Comparison of ENCODE assay signal across 31 cellular contexts in the genomic region with DNA sequence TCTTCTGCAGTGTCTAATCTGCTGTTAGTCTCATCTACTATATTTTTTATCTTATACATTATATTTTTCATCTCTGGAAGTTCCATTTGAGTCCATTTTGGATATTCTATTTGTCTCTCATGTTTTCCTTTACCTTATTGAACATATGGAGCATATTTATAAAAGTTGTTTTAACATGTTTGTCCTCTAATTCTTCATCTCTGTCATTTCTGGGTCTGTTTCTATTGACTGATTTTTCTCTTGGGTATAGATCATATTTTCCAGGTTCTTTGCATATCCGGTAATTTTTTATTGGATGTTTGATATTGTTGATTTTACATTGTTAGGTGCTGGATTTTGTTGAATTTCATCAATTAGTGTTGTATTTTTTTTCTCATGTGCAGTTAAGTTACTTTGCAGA. TPM values are rescaled to one million over a fixed set of nuclear protein-coding genes. Genes with fewer than 3 reads are reported as not detected.
"Had no signal": no experiment of that assay in that cellular context is flagged by ENCODE, and none has a peak within 500 bp of the region (broad histone marks: within the 10 kb centered on the region; RNA-seq: fewer than 3 reads in every experiment).

No MANE protein-coding gene starts in this region.

- H3K27ac ChIP-seq: adrenal gland, ascending aorta, body of pancreas, brain microvascular endothelial cell, breast epithelium, cardiac muscle cell had no signal

- H3K4me3 ChIP-seq: adrenal gland, ascending aorta, body of pancreas, breast epithelium, cardiac muscle cell had no signal

- FAIRE-seq: astrocyte, bronchial epithelial cell had no signal

- H3K27me3 ChIP-seq: adrenal gland, ascending aorta, body of pancreas, brain microvascular endothelial cell, breast epithelium, cardiac muscle cell had no signal

- H3K9me3 ChIP-seq: body of pancreas had no signal

- H3K4me1 ChIP-seq: adrenal gland, ascending aorta, body of pancreas, breast epithelium had no signal

- H3K36me3 ChIP-seq: adrenal gland, ascending aorta, brain microvascular endothelial cell, breast epithelium, cardiac muscle cell had no signal

- DNase-seq: activated effector memory CD4-positive, alpha-beta T cell treated with anti-CD3 and anti-CD28 coated beads, Interleukin-2, amount 50 U/mL, for 16 hours; activated effector memory CD4-positive, alpha-beta T cell treated with Interleukin-2 at 50 U/mL for 16 hours; activated gamma-delta T cell; activated gamma-delta T cell treated with Interleukin-2 at 50 U/mL for 16 hours; activated naive CD4-positive, alpha-beta T cell; activated naive CD4-positive, alpha-beta T cell treated with anti-CD3 and anti-CD28 coated beads for 36 hours; activated naive CD4-positive, alpha-beta T cell treated with anti-CD3 and anti-CD28 coated beads, Interleukin-2, amount 10 ng/mL, durations not matched to agents 7 days and 5 days; activated naive CD4-positive, alpha-beta T cell treated with anti-CD3 and anti-CD28 coated beads, Interleukin-2, amount 50 U/mL, for 16 hours; activated naive CD4-positive, alpha-beta T cell treated with Interleukin-2 at 50 U/mL for 16 hours; activated naive CD8-positive, alpha-beta T cell treated with anti-CD3 and anti-CD28 coated beads for 36 hours; activated naive CD8-positive, alpha-beta T cell treated with anti-CD3 and anti-CD28 coated beads, Interleukin-2, amount 10 ng/mL, durations not matched to agents 7 days and 5 days; activated naive CD8-positive, alpha-beta T cell treated with anti-CD3 and anti-CD28 coated beads, Interleukin-2, amount 50 U/mL, for 24 hours; activated T-cell treated with anti-CD3 and anti-CD28 coated beads, Interleukin-2, amount 50 U/mL, for 4 hours; activated T-cell treated with anti-CD3 and anti-CD28 coated beads, Interleukin-2, amount 50 U/mL, for 48 hours; activated T-cell treated with anti-CD3 and anti-CD28 coated beads, Interleukin-2, amount 50 U/mL, for 72 hours; adrenal gland; amniotic stem cell; amygdala; anterior cingulate cortex; aorta; body of pancreas; brain microvascular endothelial cell; caudate nucleus; central memory CD4-positive, alpha-beta T cell; cerebellar nuclear complex had no signal

RNA-seq across cellular contexts. Expression of a gene that starts 42.5 kb away (rescaled TPM):
- total RNA-seq: chondrocyte had no signal
